1 cellular context compared by ENCODE assay signal in the genomic region with DNA sequence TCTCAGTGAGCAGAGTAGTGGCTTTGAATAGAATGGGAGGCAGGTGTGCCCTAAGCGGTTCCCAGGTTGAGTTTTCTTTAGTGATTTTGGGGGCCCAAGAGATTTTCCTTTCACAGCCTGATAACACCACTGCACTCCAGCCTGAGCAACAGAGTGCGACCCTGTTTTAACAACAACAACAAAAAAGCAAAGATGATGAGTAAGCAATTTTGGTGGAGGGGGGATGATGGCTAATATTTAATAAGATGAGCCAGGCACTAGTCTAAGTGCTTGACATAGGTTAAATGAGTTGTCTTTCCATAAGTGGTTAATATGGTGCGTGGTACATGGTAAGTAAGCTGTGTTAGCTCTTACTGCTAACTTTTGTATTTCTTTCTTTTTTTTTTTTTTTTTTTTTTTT.
TF ChIP-seq lines count a peak whose summit lies in the region.

No MANE protein-coding gene starts in this region.

TF ChIP-seq in neural cell, 6 proteins besides CTCF, POLR2A, EP300 and RAD21:
- no peak for TF ChIP-seq MXI1 (conservative IDR thresholded peaks at IDR 0.05; ENCODE audit: poor library complexity, severe bottlenecking)
- TF ChIP-seq TAF1 (IDR thresholded peaks at IDR 0.05; ENCODE audit: low read depth) = no peak
- no peak for TF ChIP-seq POLR2AphosphoS5 (IDR thresholded peaks at IDR 0.05)
- TF ChIP-seq EZH2 (IDR thresholded peaks at IDR 0.05; ENCODE audit: borderline replicate concordance, insufficient read depth, low read length, poor library complexity, severe bottlenecking) = no peak
- TF ChIP-seq, protein P1, sequence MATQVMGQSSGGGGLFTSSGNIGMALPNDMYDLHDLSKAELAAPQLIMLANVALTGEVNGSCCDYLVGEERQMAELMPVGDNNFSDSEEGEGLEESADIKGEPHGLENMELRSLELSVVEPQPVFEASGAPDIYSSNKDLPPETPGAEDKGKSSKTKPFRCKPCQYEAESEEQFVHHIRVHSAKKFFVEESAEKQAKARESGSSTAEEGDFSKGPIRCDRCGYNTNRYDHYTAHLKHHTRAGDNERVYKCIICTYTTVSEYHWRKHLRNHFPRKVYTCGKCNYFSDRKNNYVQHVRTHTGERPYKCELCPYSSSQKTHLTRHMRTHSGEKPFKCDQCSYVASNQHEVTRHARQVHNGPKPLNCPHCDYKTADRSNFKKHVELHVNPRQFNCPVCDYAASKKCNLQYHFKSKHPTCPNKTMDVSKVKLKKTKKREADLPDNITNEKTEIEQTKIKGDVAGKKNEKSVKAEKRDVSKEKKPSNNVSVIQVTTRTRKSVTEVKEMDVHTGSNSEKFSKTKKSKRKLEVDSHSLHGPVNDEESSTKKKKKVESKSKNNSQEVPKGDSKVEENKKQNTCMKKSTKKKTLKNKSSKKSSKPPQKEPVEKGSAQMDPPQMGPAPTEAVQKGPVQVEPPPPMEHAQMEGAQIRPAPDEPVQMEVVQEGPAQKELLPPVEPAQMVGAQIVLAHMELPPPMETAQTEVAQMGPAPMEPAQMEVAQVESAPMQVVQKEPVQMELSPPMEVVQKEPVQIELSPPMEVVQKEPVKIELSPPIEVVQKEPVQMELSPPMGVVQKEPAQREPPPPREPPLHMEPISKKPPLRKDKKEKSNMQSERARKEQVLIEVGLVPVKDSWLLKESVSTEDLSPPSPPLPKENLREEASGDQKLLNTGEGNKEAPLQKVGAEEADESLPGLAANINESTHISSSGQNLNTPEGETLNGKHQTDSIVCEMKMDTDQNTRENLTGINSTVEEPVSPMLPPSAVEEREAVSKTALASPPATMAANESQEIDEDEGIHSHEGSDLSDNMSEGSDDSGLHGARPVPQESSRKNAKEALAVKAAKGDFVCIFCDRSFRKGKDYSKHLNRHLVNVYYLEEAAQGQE (IDR thresholded peaks at IDR 0.05; ENCODE audit: borderline replicate concordance) = no peak
- no peak for TF ChIP-seq SMC3 (conservative IDR thresholded peaks at IDR 0.05; ENCODE audit: poor library complexity)
